ENCODE assay signal across 17 cellular contexts in genomic region chr9:96500696-96501660, GRCh38. TPM values are rescaled to one million over a fixed set of nuclear protein-coding genes. Genes with fewer than 3 reads are reported as not detected.
A peak's percentile ranks its signal among the peaks of the same experiment; 100 is the strongest.
DNase-seq lines count a peak whose midpoint lies in the region; ATAC-seq and TF ChIP-seq lines count a peak whose summit lies in the region.
"Had no signal": no experiment of that assay in that cellular context is flagged by ENCODE, and none has a peak within 500 bp of the region (broad histone marks: within the 10 kb centered on the region; RNA-seq: fewer than 3 reads in every experiment).

No MANE protein-coding gene starts in this region.

- H3K4me3 ChIP-seq in fibroblast of the aortic adventitia (ENCODE audit: low read depth, low read length): no peak overlapping the region
- H3K4me3 ChIP-seq: right atrium auricular region, SJCRH30 had no signal

- H3K9me3 Mint-ChIP-seq in activated T-helper 17 cell treated with anti-CD3 and anti-CD28 coated beads, Interleukin-2, amount 50 U/mL, for 72 hours: no peaks in the 10 kb centered on the region
- H3K9me3 Mint-ChIP-seq: central memory CD8-positive, alpha-beta T cell; H9; natural killer cell treated with Interleukin-12 subunit alpha and Interleukin-12 subunit beta and Interleukin-15 and Interleukin-18, amount 100 ng/mL, for 72 hours had no signal

- H3K36me3 Mint-ChIP-seq in activated T-helper 17 cell treated with anti-CD3 and anti-CD28 coated beads, Interleukin-2, amount 50 U/mL, for 72 hours (ENCODE audit: low read depth): peaks cover 12% of the 10 kb centered on the region
- H3K36me3 Mint-ChIP-seq: natural killer cell treated with Interleukin-12 subunit alpha and Interleukin-12 subunit beta and Interleukin-15 and Interleukin-18, amount 100 ng/mL, for 72 hours had no signal

- no peak overlapping the region for H3K4me3 Mint-ChIP-seq in activated T-helper 17 cell treated with anti-CD3 and anti-CD28 coated beads, Interleukin-2, amount 50 U/mL, for 72 hours
- H3K4me3 Mint-ChIP-seq: central memory CD8-positive, alpha-beta T cell; H9; natural killer cell treated with Interleukin-12 subunit alpha and Interleukin-12 subunit beta and Interleukin-15 and Interleukin-18, amount 100 ng/mL, for 72 hours had no signal

- no peak for ATAC-seq in activated T-helper 17 cell treated with anti-CD3 and anti-CD28 coated beads, Interleukin-2, amount 50 U/mL, for 72 hours (replicated peaks)
- ATAC-seq in HG02798 (IDR thresholded peaks at IDR 0.05; ENCODE audit: poor library complexity, unreplicated experiment): no peak
- ATAC-seq: natural killer cell treated with Interleukin-12 subunit alpha and Interleukin-12 subunit beta and Interleukin-15 and Interleukin-18, amount 100 ng/mL, for 72 hours had no signal

- peak overlapping the region; percentile 60 for H3K27ac Mint-ChIP-seq in activated T-helper 17 cell treated with anti-CD3 and anti-CD28 coated beads, Interleukin-2, amount 50 U/mL, for 72 hours
- H3K27ac Mint-ChIP-seq: natural killer cell treated with Interleukin-12 subunit alpha and Interleukin-12 subunit beta and Interleukin-15 and Interleukin-18, amount 100 ng/mL, for 72 hours had no signal

- no peaks in the 10 kb centered on the region for H3K27me3 Mint-ChIP-seq in activated T-helper 17 cell treated with anti-CD3 and anti-CD28 coated beads, Interleukin-2, amount 50 U/mL, for 72 hours
- H3K27me3 Mint-ChIP-seq: central memory CD8-positive, alpha-beta T cell had no signal

- no peak for TF ChIP-seq CTCF in fibroblast of the aortic adventitia (IDR thresholded peaks at IDR 0.05; ENCODE audit: insufficient read depth, low read length)

- DNase-seq in COLO829 (ENCODE audit: low spot score): peak; percentile 58
- DNase-seq in fibroblast of the aortic adventitia (ENCODE audit: low read depth): peak; percentile 16
- DNase-seq in pons (ENCODE audit: low spot score): peak; percentile 70
- DNase-seq in NCI-H510A (lab: John Stamatoyannopoulos, UW): no peak
- DNase-seq in NCI-H748 treated with DMSO at 0.1 percent for 48 hours (lab: John Stamatoyannopoulos, UW): no peak
- no peak for DNase-seq in activated naive CD4-positive, alpha-beta T cell (lab: John Stamatoyannopoulos, UW)
- DNase-seq: activated naive CD4-positive, alpha-beta T cell treated with anti-CD3 and anti-CD28 coated beads, Interleukin-2, amount 50 U/mL, for 16 hours; Calu3; H9; NCI-H1930; NCI-H510A treated with DMSO at 0.1 percent for 48 hours; SJCRH30 had no signal

- peaks cover 5% of the 10 kb centered on the region for H3K4me1 Mint-ChIP-seq in activated T-helper 17 cell treated with anti-CD3 and anti-CD28 coated beads, Interleukin-2, amount 50 U/mL, for 72 hours
- H3K4me1 Mint-ChIP-seq: central memory CD8-positive, alpha-beta T cell had no signal

RNA-seq across cellular contexts. Expression of gene HABP4, which starts 51.0 kb away (rescaled TPM):
- 10 to 100 TPM in 1 of 2 donors, 1 to 10 TPM in 1; 10.0 to 21.3 TPM for total RNA-seq in activated T-helper 17 cell treated with anti-CD3 and anti-CD28 coated beads, Interleukin-2, amount 50 U/mL, for 72 hours
- 16.7 and 27.6 TPM in 2 replicates for total RNA-seq in fibroblast of the aortic adventitia (ENCODE audit: low replicate concordance)

Comparison
In these comparisons a context has a peak if more than half of its experiments do, and no peak if none do; other contexts are left out.
1. DNase-seq: peak in COLO829 (single experiment), fibroblast of the aortic adventitia (single experiment) and pons (single experiment); none in NCI-H510A (single experiment), NCI-H748 treated with DMSO at 0.1 percent for 48 hours (single experiment) and activated naive CD4-positive, alpha-beta T cell (0 of 4).